Comparison of ENCODE assay signal across 24 cellular contexts in genomic region chr1:80221319-80221718, GRCh38.
"Had no signal": no experiment of that assay in that cellular context is flagged by ENCODE, and none has a peak within 500 bp of the region (broad histone marks: within the 10 kb centered on the region; RNA-seq: fewer than 3 reads in every experiment).

No MANE protein-coding gene starts in this region.

- H3K9me3 ChIP-seq: colonic mucosa, esophagus muscularis mucosa, esophagus squamous epithelium, gastrocnemius medialis, gastroesophageal sphincter, heart left ventricle, heart right ventricle had no signal

- H3K27ac ChIP-seq: colonic mucosa, coronary artery, dorsolateral prefrontal cortex, epithelial cell of prostate, esophagus muscularis mucosa, esophagus squamous epithelium, foreskin keratinocyte, gastrocnemius medialis, gastroesophageal sphincter, heart left ventricle, heart right ventricle had no signal

- H3K27me3 ChIP-seq: colonic mucosa, dorsolateral prefrontal cortex, esophagus muscularis mucosa, esophagus squamous epithelium, foreskin keratinocyte, gastrocnemius medialis, gastroesophageal sphincter, heart left ventricle, heart right ventricle had no signal

- DNase-seq: colonic mucosa; cortex of kidney; dermis blood vessel endothelial cell; dorsolateral prefrontal cortex; effector CD4-positive, alpha-beta T cell; effector CD8-positive, alpha-beta T cell; effector memory CD4-positive, alpha-beta T cell; effector memory CD8-positive, alpha-beta T cell; endodermal cell; erythroblast; esophagus squamous epithelium; foreskin fibroblast; foreskin keratinocyte; foreskin melanocyte; gastrocnemius medialis; glutamatergic neuron; head of caudate nucleus; heart left ventricle; heart right ventricle had no signal

- H3K27me3 Mint-ChIP-seq: dendritic cell treated with granulocyte-macrophage colony-stimulating factor and Interleukin-4, amounts not matched to agents 40 ng/mL and 50 ng/mL, for 4 days; effector memory CD8-positive, alpha-beta T cell had no signal

- H3K27ac Mint-ChIP-seq: dendritic cell treated with granulocyte-macrophage colony-stimulating factor and Interleukin-4, amounts not matched to agents 40 ng/mL and 50 ng/mL, for 4 days; effector memory CD8-positive, alpha-beta T cell; endodermal cell had no signal

- H3K4me3 ChIP-seq: colonic mucosa, coronary artery, dorsolateral prefrontal cortex, esophagus muscularis mucosa, esophagus squamous epithelium, gastrocnemius medialis, gastroesophageal sphincter, heart left ventricle, heart right ventricle had no signal

- H3K36me3 ChIP-seq: colonic mucosa, esophagus muscularis mucosa, esophagus squamous epithelium, gastrocnemius medialis, gastroesophageal sphincter, heart left ventricle, heart right ventricle had no signal

- H3K4me1 ChIP-seq: colonic mucosa, foreskin keratinocyte, gastrocnemius medialis had no signal

- H3K9me3 Mint-ChIP-seq: dendritic cell treated with granulocyte-macrophage colony-stimulating factor and Interleukin-4, amounts not matched to agents 40 ng/mL and 50 ng/mL, for 4 days; endodermal cell had no signal

- H3K4me3 Mint-ChIP-seq: dendritic cell treated with granulocyte-macrophage colony-stimulating factor and Interleukin-4, amounts not matched to agents 40 ng/mL and 50 ng/mL, for 4 days; effector memory CD8-positive, alpha-beta T cell; endodermal cell had no signal
